ENCODE assay signal across 28 cellular contexts in genomic region chr12:78446555-78446954, GRCh38.
DNase-seq lines count a peak whose midpoint lies in the region; ATAC-seq, FAIRE-seq and TF ChIP-seq lines count a peak whose summit lies in the region.
"Had no signal": no experiment of that assay in that cellular context is flagged by ENCODE, and none has a peak within 500 bp of the region (broad histone marks: within the 10 kb centered on the region; RNA-seq: fewer than 3 reads in every experiment).

No MANE protein-coding gene starts in this region.

- H3K79me2 ChIP-seq in HepG2 (ENCODE audit: insufficient read depth, low read length), result no peaks in the 10 kb centered on the region

- H3K4me1 ChIP-seq in HepG2 (ENCODE audit: insufficient read depth, low read length) (no peaks in the 10 kb centered on the region), right lobe of liver (no peaks in the 10 kb centered on the region)
- H3K4me1 ChIP-seq: BE2C; BLaER1; BLaER1 treated with 17β-estradiol and CSF1 and Interleukin-3, amounts not matched to agents 10 nM and 100 nM; Caco-2 had no signal

- TF ChIP-seq RAD21 in HepG2 (CRISPR knock-in tag; IDR thresholded peaks at IDR 0.05), result no peak

- in situ Hi-C loops in HepG2 (cut with HindIII; ENCODE audit: extremely low pct_ligation_motif_present, low pct_unique_long_range_greater_than_20kb), result no loop called here

- H3K27me3 ChIP-seq in HepG2 (ENCODE audit: control insufficient read depth in 1 of 2, insufficient read depth in 2 of 2, low read length in 2 of 2) (no peaks in the 10 kb centered on the region), right lobe of liver (no peaks in the 10 kb centered on the region)
- H3K27me3 ChIP-seq: BE2C; BLaER1; BLaER1 treated with 17β-estradiol and CSF1 and Interleukin-3, amounts not matched to agents 10 nM and 100 nM had no signal

- no TSS peak for BruUV-seq in HepG2 (replicated peaks; lab: Mats Ljungman, UMichigan)

- H3K36me3 ChIP-seq in HepG2 (replicated peaks in 1 of 2; ENCODE audit: control insufficient read depth in 1 of 2, insufficient read depth in 2 of 2, low read length in 2 of 2) (no peaks in the 10 kb centered on the region), right lobe of liver (no peaks in the 10 kb centered on the region)
- H3K36me3 ChIP-seq: BE2C; BLaER1; BLaER1 treated with 17β-estradiol and CSF1 and Interleukin-3, amounts not matched to agents 10 nM and 100 nM had no signal

- intact Hi-C loops in HepG2 (cut with micrococcal nuclease; ENCODE audit: unreplicated experiment), result no loop called here
- intact Hi-C loops in right lobe of liver (cut with DNase I), result no loop called here

- no peak overlapping the region for H2AFZ ChIP-seq in HepG2 (ENCODE audit: low read length)

- H3K9me3 ChIP-seq in HepG2 (ENCODE audit: low read length) (no peaks in the 10 kb centered on the region), right lobe of liver (no peaks in the 10 kb centered on the region)
- H3K9me3 ChIP-seq: A549; BE2C; BLaER1; BLaER1 treated with 17β-estradiol and CSF1 and Interleukin-3, amounts not matched to agents 10 nM and 100 nM; Caco-2 had no signal

- ATAC-seq in HepG2 (no peak), right lobe of liver (no peak)
- ATAC-seq: A549; CD8-positive, alpha-beta T cell had no signal

- H3K4me3 ChIP-seq in HepG2 (replicated peaks in 1 of 3; ENCODE audit: insufficient read depth in 1 of 3, low read depth in 2 of 3, low read length in 3 of 3), result no peak overlapping the region
- no peak overlapping the region for H3K4me3 ChIP-seq in right lobe of liver
- H3K4me3 ChIP-seq: A549; BLaER1; BLaER1 treated with 17β-estradiol and CSF1 and Interleukin-3, amounts not matched to agents 10 nM and 100 nM had no signal

- TF ChIP-seq CTCF in HepG2 (CRISPR knock-in tag; IDR thresholded peaks at IDR 0.05) (no peak), right lobe of liver (IDR thresholded peaks at IDR 0.05) (no peak)

- H3K27ac ChIP-seq in HepG2 (ENCODE audit: extremely low read length, insufficient read depth, low read length), result no peak overlapping the region
- no peak overlapping the region for H3K27ac ChIP-seq in right lobe of liver
- H3K27ac ChIP-seq: 22Rv1; A549; BLaER1; BLaER1 treated with 17β-estradiol and CSF1 and Interleukin-3, amounts not matched to agents 10 nM and 100 nM; C4-2B had no signal

- H3K9ac ChIP-seq in HepG2 (ENCODE audit: insufficient read depth, low read depth, low read length), result no peak overlapping the region
- H3K9ac ChIP-seq: BLaER1; BLaER1 treated with 17β-estradiol and CSF1 and Interleukin-3, amounts not matched to agents 10 nM and 100 nM had no signal

- WGBS in HepG2 (ENCODE audit: low lambda C conversion rate), result 3% methylated on average over 2 of the region's 2 CpGs
- 58% methylated on average over 2 of the region's 2 CpGs for WGBS in right lobe of liver (ENCODE audit: insufficient coverage, low coverage, low lambda C conversion rate, missing lambda C conversion rate)

- TF ChIP-seq POLR2A in HepG2 (IDR thresholded peaks at IDR 0.05; ENCODE audit: insufficient read depth in 1 of 2, low read depth in 2 of 2, low read length in 2 of 2) (no peak), right lobe of liver (IDR thresholded peaks at IDR 0.05) (no peak)

- DNase-seq in HepG2 (ENCODE audit: low spot score) (no peak), right lobe of liver (no peak)
- DNase-seq: 8988T; ACHN; AML-193; BE2C; C1 segment of cervical spinal cord; Caco-2; Calu3; CD4-positive, alpha-beta memory T cell; CD4-positive, alpha-beta T cell; CD4-positive, CD25-positive, alpha-beta regulatory T cell; CD8-positive, alpha-beta memory T cell; CD8-positive, alpha-beta T cell; COR-L47; DMS 273 treated with DMSO at 0.1 percent for 48 hours; DMS153; DMS79; DMS79 treated with DMSO at 0.1 percent for 48 hours; DND-41; EL had no signal

- CTCF ChIA-PET in HepG2 (lab: Yijun Ruan, JAX; ENCODE audit: low intra/inter-chr PET ratio, low total read pairs), result no interaction called here

- POLR2A ChIA-PET in HepG2 (lab: Yijun Ruan, JAX), result no interaction called here

- TF ChIP-seq EP300 in HepG2 (IDR thresholded peaks at IDR 0.05; ENCODE audit: low read depth in 2 of 2, low read length in 2 of 2) (no peak), HepG2 (CRISPR knock-in tag; IDR thresholded peaks at IDR 0.05; ENCODE audit: borderline replicate concordance) (no peak)

- H4K20me1 ChIP-seq in HepG2 (ENCODE audit: insufficient read depth, low read length), result no peaks in the 10 kb centered on the region
- H4K20me1 ChIP-seq: BLaER1; BLaER1 treated with 17β-estradiol and CSF1 and Interleukin-3, amounts not matched to agents 10 nM and 100 nM had no signal

- no peak for FAIRE-seq in HepG2 (lab: Jason Lieb, UNC)
- FAIRE-seq: A204.1, A549, D721Med had no signal

- no peak overlapping the region for H3K4me2 ChIP-seq in HepG2 (ENCODE audit: low read depth, low read length)
- H3K4me2 ChIP-seq: A549; BLaER1; BLaER1 treated with 17β-estradiol and CSF1 and Interleukin-3, amounts not matched to agents 10 nM and 100 nM had no signal

TF ChIP-seq in HepG2, 621 proteins besides CTCF, POLR2A, EP300 and RAD21:
- peak; percentile 85 for TF ChIP-seq ATF7 (IDR thresholded peaks at IDR 0.05)
- TF ChIP-seq ATF7 (CRISPR knock-in tag; IDR thresholded peaks at IDR 0.05), result no peak
- no peak for TF ChIP-seq ZNF607 (CRISPR knock-in tag; IDR thresholded peaks at IDR 0.05; ENCODE audit: borderline replicate concordance)
- TF ChIP-seq ZNF781 (CRISPR knock-in tag; IDR thresholded peaks at IDR 0.05; ENCODE audit: borderline replicate concordance, not compliant biosample characterization), result no peak
- TF ChIP-seq CREB1 (IDR thresholded peaks at IDR 0.05), result peak; percentile 87
- TF ChIP-seq CREB1 (CRISPR knock-in tag; IDR thresholded peaks at IDR 0.05), result no peak
- TF ChIP-seq ZMYM4 (CRISPR knock-in tag; IDR thresholded peaks at IDR 0.05), result no peak
- no peak for TF ChIP-seq CEBPB (IDR thresholded peaks at IDR 0.05; ENCODE audit: borderline replicate concordance, low read depth, low read length)
